In genomic region chr22:22348127-22348814, GRCh38 we compare ENCODE assay signal across 11 cellular contexts.
A peak's percentile ranks its signal among the peaks of the same experiment; 100 is the strongest.
DNase-seq lines count a peak whose midpoint lies in the region; ATAC-seq and TF ChIP-seq lines count a peak whose summit lies in the region.
"Had no signal": no experiment of that assay in that cellular context is flagged by ENCODE, and none has a peak within 500 bp of the region (broad histone marks: within the 10 kb centered on the region; RNA-seq: fewer than 3 reads in every experiment).

No MANE protein-coding gene starts in this region.

- H3K4me3 ChIP-seq in SK-N-SH (ENCODE audit: low read depth in 2 of 2, low read length in 1 of 2) = no peak overlapping the region
- H3K4me3 ChIP-seq in NB4 (ENCODE audit: low read depth, low read length) = no peak overlapping the region
- no peak overlapping the region for H3K4me3 ChIP-seq in esophagus muscularis mucosa
- H3K4me3 ChIP-seq: SK-N-MC had no signal

- CTCF ChIA-PET in SK-N-SH (lab: Yijun Ruan, JAX) = interaction anchor here (1.2 to 3.2 kb wide), 6 partner anchors 9 to 147 kb away, joined by 3 to 18 read pairs (median 5); no protein-coding TSS in a partner anchor

- H3K27ac ChIP-seq in SK-N-SH (ENCODE audit: low read depth in 2 of 2, low read length in 1 of 2) (no peak overlapping the region), esophagus muscularis mucosa (replicated peaks in 1 of 4) (no peak overlapping the region)
- H3K27ac ChIP-seq: SK-N-MC had no signal

- H3K27me3 ChIP-seq in SK-N-SH (ENCODE audit: insufficient read depth) (peaks cover 14% of the 10 kb centered on the region; the same call in 1 of the 2 replicates), esophagus muscularis mucosa (peaks cover 0 to 49% (median 4%) of the 10 kb centered on the region in 4 donors)

- 5% methylated on average over 5 of the region's 5 CpGs for WGBS in SK-N-SH (ENCODE audit: low lambda C conversion rate)
- WGBS in esophagus muscularis mucosa = 45% methylated on average over 5 of the region's 5 CpGs

- TF ChIP-seq RAD21 in SK-N-SH (IDR thresholded peaks at IDR 0.05; ENCODE audit: low read length) = no peak

- DNase-seq in SK-N-SH = no peak
- DNase-seq in NB4 (ENCODE audit: low read depth) = peak; percentile 19
- DNase-seq in esophagus muscularis mucosa (ENCODE audit: extremely low spot score) = peak; percentile 62
- DNase-seq in renal cortical epithelial cell (ENCODE audit: low read depth) = peak; percentile 4
- no peak for DNase-seq in nephron progenitor cell
- DNase-seq in dermis blood vessel endothelial cell = no peak
- DNase-seq: activated gamma-delta T cell treated with Interleukin-2 at 50 U/mL for 16 hours had no signal

- ATAC-seq in SK-N-SH treated with all-trans-retinoic acid at 6 μM for 48 hours (peak; percentile 74), GM19035 (IDR thresholded peaks at IDR 0.05; ENCODE audit: unreplicated experiment) (no peak)

- TF ChIP-seq EP300 in SK-N-SH (IDR thresholded peaks at IDR 0.05; ENCODE audit: borderline replicate concordance in 1 of 2, low read depth in 1 of 2, low read length in 1 of 2) (no peak), esophagus muscularis mucosa (IDR thresholded peaks at IDR 0.05) (no peak)

- H3K79me2 ChIP-seq in SK-N-SH (ENCODE audit: insufficient read depth) = no peaks in the 10 kb centered on the region

- H3K4me2 ChIP-seq in SK-N-SH = no peak overlapping the region

- H3K27me3 Mint-ChIP-seq in nephron progenitor cell (ENCODE audit: low read depth, poor library complexity) = peaks cover 74% of the 10 kb centered on the region

- H3K9me3 Mint-ChIP-seq in nephron progenitor cell = no peaks in the 10 kb centered on the region
- H3K9me3 Mint-ChIP-seq: CD4-positive, CD25-positive, alpha-beta regulatory T cell had no signal

- POLR2A ChIA-PET in SK-N-SH (lab: Yijun Ruan, JAX) = no interaction called here

- TF ChIP-seq POLR2A in NB4 (IDR thresholded peaks at IDR 0.05; ENCODE audit: extremely low read depth, insufficient read length) = no peak
- no peak for TF ChIP-seq POLR2A in esophagus muscularis mucosa (IDR thresholded peaks at IDR 0.05; ENCODE audit: low read depth)

- no peak overlapping the region for H3K9ac ChIP-seq in SK-N-SH

- intact Hi-C loops in esophagus muscularis mucosa (cut with DNase I) = no loop called here

- peaks cover 15% of the 10 kb centered on the region for H3K4me1 Mint-ChIP-seq in nephron progenitor cell
- H3K4me1 Mint-ChIP-seq: CD4-positive, CD25-positive, alpha-beta regulatory T cell had no signal

- H3K4me1 ChIP-seq in SK-N-SH (ENCODE audit: control insufficient read depth in 1 of 2, insufficient read depth in 2 of 2, low read depth in 1 of 2, low read length in 1 of 2) = no peaks in the 10 kb centered on the region
- H3K4me1 ChIP-seq in esophagus muscularis mucosa = no peaks in the 10 kb centered on the region

- H3K36me3 ChIP-seq in SK-N-SH (replicated peaks in 1 of 2; ENCODE audit: control insufficient read depth in 1 of 2, insufficient read depth in 2 of 2, low read length in 1 of 2) = no peaks in the 10 kb centered on the region
- no peaks in the 10 kb centered on the region for H3K36me3 ChIP-seq in esophagus muscularis mucosa

- H3K9me3 ChIP-seq in SK-N-SH (no peaks in the 10 kb centered on the region), esophagus muscularis mucosa (no peaks in the 10 kb centered on the region)

- no peak overlapping the region for H2AFZ ChIP-seq in SK-N-SH (ENCODE audit: low read depth)

- H3F3A ChIP-seq in SK-N-SH (replicated peaks; ENCODE audit: insufficient read depth) = no peaks in the 10 kb centered on the region

- TF ChIP-seq CTCF in SK-N-SH (IDR thresholded peaks at IDR 0.05) (no peak; the same call in 1 of the 2 replicates), NB4 (IDR thresholded peaks at IDR 0.05; ENCODE audit: low read depth, low read length) (peak; percentile 48), esophagus muscularis mucosa (IDR thresholded peaks at IDR 0.05) (no peak), nephron progenitor cell (IDR thresholded peaks at IDR 0.05) (no peak)

- H3K36me3 Mint-ChIP-seq in nephron progenitor cell (ENCODE audit: low read depth) = no peaks in the 10 kb centered on the region
- H3K36me3 Mint-ChIP-seq: CD4-positive, CD25-positive, alpha-beta regulatory T cell had no signal

- no peak overlapping the region for H3K4me3 Mint-ChIP-seq in nephron progenitor cell
- H3K4me3 Mint-ChIP-seq: CD4-positive, CD25-positive, alpha-beta regulatory T cell had no signal

- no peaks in the 10 kb centered on the region for H4K20me1 ChIP-seq in SK-N-SH (ENCODE audit: insufficient read depth)

- no peaks in the 10 kb centered on the region for H3K9me2 ChIP-seq in SK-N-SH

- no peak overlapping the region for H3K27ac Mint-ChIP-seq in nephron progenitor cell
- H3K27ac Mint-ChIP-seq: CD4-positive, CD25-positive, alpha-beta regulatory T cell had no signal

TF ChIP-seq in SK-N-SH treated with all-trans-retinoic acid at 6 μM for 48 hours, 23 proteins besides CTCF, POLR2A, EP300 and RAD21 (continues in another document):
- TF ChIP-seq CREB5 (CRISPR knock-in tag; IDR thresholded peaks at IDR 0.05; ENCODE audit: low read depth) (no peak), POU6F1 (CRISPR knock-in tag; IDR thresholded peaks at IDR 0.05; ENCODE audit: borderline replicate concordance, low read depth) (no peak), ZNF8 (CRISPR knock-in tag; IDR thresholded peaks at IDR 0.05) (no peak), TCF4 (CRISPR knock-in tag; IDR thresholded peaks at IDR 0.05; ENCODE audit: borderline replicate concordance) (no peak), ZNF565 (CRISPR knock-in tag; conservative IDR thresholded peaks at IDR 0.05; ENCODE audit: low read depth) (no peak), ZFP30 (CRISPR knock-in tag; IDR thresholded peaks at IDR 0.05) (no peak), ZC3H10 (CRISPR knock-in tag; IDR thresholded peaks at IDR 0.05) (no peak)

TF ChIP-seq in SK-N-SH, 30 proteins besides CTCF, POLR2A, EP300 and RAD21:
- TF ChIP-seq USF1 (IDR thresholded peaks at IDR 0.05; ENCODE audit: borderline replicate concordance, low read depth) = no peak
TF ChIP-seq in SK-N-SH: peak in this region for 0.

Comparison
In these comparisons a context has a peak if more than half of its experiments do, and no peak if none do; other contexts are left out.
1. DNase-seq: peak in NB4 (single experiment), esophagus muscularis mucosa (single experiment) and renal cortical epithelial cell (single experiment); none in SK-N-SH (single experiment), nephron progenitor cell (single experiment) and dermis blood vessel endothelial cell (single experiment).